1 cellular context compared by ENCODE assay signal in the genomic region with DNA sequence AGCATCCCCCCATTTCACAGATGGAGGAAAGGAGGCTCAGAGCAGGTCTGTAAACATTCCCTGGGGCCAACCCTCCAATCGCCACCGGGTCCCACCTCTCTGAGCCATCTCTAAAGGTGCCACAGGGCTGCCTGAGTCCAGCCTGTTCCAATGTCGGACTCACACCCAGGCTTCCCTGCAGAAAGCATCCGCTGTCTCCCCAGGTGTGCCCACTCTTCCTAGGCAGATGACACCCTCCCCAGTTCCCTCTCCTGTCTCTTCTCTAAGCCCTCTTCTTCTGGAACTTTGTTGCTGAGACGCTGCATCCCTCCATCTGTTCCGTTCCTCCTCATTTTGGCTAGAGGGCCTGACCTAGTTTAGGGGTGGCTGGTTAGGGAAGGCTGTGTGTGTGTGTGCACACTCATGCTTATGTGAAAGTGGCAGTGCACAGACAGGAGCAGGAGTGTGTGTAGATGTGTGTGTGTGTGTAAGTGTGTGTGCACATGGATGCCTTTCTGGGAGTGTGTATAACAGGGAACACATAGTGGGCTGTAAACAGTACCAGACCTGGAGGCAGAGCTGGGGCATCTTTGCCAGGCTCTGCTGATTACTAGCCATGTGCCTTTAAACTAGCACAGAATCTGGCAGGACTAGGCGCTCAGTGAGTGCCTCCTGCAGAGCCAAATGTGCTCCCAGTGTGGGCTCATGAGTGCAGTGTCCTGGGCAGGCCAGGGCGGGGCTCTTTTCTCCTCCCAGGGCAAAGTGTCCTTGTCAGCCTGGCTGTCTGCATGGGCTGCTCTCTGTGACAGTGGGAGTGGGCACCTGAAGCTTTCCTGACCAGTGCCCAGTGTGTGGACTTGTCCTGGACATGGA.
TF ChIP-seq lines count a peak whose summit lies in the region.

No MANE protein-coding gene starts in this region.

TF ChIP-seq in H1, 55 proteins besides CTCF, POLR2A, EP300 and RAD21:
- TF ChIP-seq CHD2 (IDR thresholded peaks at IDR 0.05; ENCODE audit: low read length) (no peak), SUZ12 (IDR thresholded peaks at IDR 0.05; ENCODE audit: low read length) (no peak), SP2 (IDR thresholded peaks at IDR 0.05; ENCODE audit: low read length) (no peak), TEAD4 (IDR thresholded peaks at IDR 0.05; ENCODE audit: low read depth, low read length) (no peak), TAF7 (optimal IDR thresholded peaks at IDR 0.05; ENCODE audit: borderline replicate concordance, low read depth, low read length) (no peak), GTF2F1 (IDR thresholded peaks at IDR 0.05; ENCODE audit: borderline replicate concordance, low read depth, low read length) (no peak), ASH2L (IDR thresholded peaks at IDR 0.05; ENCODE audit: low read length) (no peak), RFX5 (IDR thresholded peaks at IDR 0.05; ENCODE audit: borderline replicate concordance, low read depth, low read length) (no peak)
- TF ChIP-seq, protein P1, sequence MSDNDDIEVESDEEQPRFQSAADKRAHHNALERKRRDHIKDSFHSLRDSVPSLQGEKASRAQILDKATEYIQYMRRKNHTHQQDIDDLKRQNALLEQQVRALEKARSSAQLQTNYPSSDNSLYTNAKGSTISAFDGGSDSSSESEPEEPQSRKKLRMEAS (IDR thresholded peaks at IDR 0.05): no peak
- TF ChIP-seq, protein P2, sequence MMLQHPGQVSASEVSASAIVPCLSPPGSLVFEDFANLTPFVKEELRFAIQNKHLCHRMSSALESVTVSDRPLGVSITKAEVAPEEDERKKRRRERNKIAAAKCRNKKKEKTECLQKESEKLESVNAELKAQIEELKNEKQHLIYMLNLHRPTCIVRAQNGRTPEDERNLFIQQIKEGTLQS (IDR thresholded peaks at IDR 0.05; ENCODE audit: insufficient read depth, low read depth, low read length): no peak
